Comparison of ENCODE assay signal across 3 cellular contexts in genomic region chr1:149883598-149884247, GRCh38.
TF ChIP-seq lines count a peak whose summit lies in the region.

No MANE protein-coding gene starts in this region.

TF ChIP-seq in SK-N-SH, 30 proteins besides CTCF, POLR2A, EP300 and RAD21:
- TF ChIP-seq REST (IDR thresholded peaks at IDR 0.05; ENCODE audit: low read depth, low read length), result no peak
- no peak for TF ChIP-seq POLR2AphosphoS5 (IDR thresholded peaks at IDR 0.05; ENCODE audit: low read depth, low read length)
- TF ChIP-seq TCF12 (IDR thresholded peaks at IDR 0.05), result no peak
- no peak for TF ChIP-seq NRF1 (IDR thresholded peaks at IDR 0.05; ENCODE audit: low read depth, low read length)
- TF ChIP-seq FOSL2 (IDR thresholded peaks at IDR 0.05; ENCODE audit: borderline replicate concordance, low read depth), result no peak
- TF ChIP-seq PBX3 (IDR thresholded peaks at IDR 0.05), result no peak
- no peak for TF ChIP-seq NFIC (IDR thresholded peaks at IDR 0.05; ENCODE audit: borderline replicate concordance)

TF ChIP-seq in SK-N-SH treated with all-trans-retinoic acid at 6 μM for 48 hours, 23 proteins besides CTCF, POLR2A, EP300 and RAD21 (continued from another document):
- TF ChIP-seq TCF4 (CRISPR knock-in tag; IDR thresholded peaks at IDR 0.05; ENCODE audit: borderline replicate concordance) (no peak), CSDC2 (CRISPR knock-in tag; IDR thresholded peaks at IDR 0.05) (no peak), TOX (CRISPR knock-in tag; IDR thresholded peaks at IDR 0.05; ENCODE audit: borderline replicate concordance) (no peak), BACH2 (CRISPR knock-in tag; IDR thresholded peaks at IDR 0.05; ENCODE audit: borderline replicate concordance) (no peak), POU6F1 (CRISPR knock-in tag; IDR thresholded peaks at IDR 0.05; ENCODE audit: borderline replicate concordance, low read depth) (no peak), TSHZ2 (CRISPR knock-in tag; IDR thresholded peaks at IDR 0.05) (no peak), PATZ1 (CRISPR knock-in tag; IDR thresholded peaks at IDR 0.05; ENCODE audit: borderline replicate concordance) (no peak), ZC3H10 (CRISPR knock-in tag; IDR thresholded peaks at IDR 0.05) (no peak)

TF ChIP-seq in neural cell, 6 proteins besides CTCF, POLR2A, EP300 and RAD21 (continued from another document):
- no peak for TF ChIP-seq REST (IDR thresholded peaks at IDR 0.05; ENCODE audit: borderline replicate concordance)
